Comparison of ENCODE assay signal across 13 cellular contexts in the genomic region with DNA sequence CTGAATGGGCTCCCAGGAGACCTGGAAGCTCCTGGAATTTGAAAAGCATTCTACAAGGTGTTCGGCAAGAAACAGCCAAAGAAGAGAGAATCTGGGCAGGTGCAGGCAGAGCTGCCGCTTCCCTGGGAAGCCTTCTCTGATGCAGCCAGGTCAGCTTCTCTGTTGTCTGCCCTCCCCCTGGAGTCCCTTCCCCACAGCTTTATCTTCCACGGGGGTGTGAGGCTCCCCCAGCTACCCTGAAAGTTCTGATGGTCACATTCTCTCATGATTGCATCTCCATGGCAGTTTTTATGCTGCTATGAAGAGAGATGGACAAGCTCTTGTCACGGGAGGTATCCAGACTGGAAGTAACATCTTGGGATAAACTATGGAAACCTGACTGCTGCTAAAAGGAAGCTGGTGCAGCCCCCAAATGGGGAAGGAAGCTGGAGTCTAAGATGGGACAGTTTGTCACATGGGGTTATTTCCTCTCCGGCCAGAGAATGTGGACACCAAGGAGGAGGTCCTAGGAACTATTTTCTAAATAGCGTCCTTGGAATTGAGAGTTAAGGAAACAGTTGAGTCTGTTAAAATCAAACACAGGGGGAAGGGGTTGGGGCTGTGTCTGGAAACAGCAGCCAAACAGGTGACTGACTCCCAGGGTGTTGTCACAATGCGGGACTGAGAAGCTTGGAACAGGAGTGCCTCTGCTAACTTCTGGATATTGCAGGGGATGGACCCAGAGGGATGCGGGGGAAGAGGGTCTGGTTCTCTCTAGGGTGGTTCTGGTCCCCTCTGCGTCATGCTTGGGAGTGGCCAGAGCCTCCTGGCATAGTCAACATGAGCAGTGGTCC.
DNase-seq lines count a peak whose midpoint lies in the region; ATAC-seq and TF ChIP-seq lines count a peak whose summit lies in the region.
"Had no signal": no experiment of that assay in that cellular context is flagged by ENCODE, and none has a peak within 500 bp of the region (broad histone marks: within the 10 kb centered on the region; RNA-seq: fewer than 3 reads in every experiment).

No MANE protein-coding gene starts in this region.

- no peak for ATAC-seq in naive B cell (ENCODE audit: low read depth in 2 of 2)
- ATAC-seq: activated T-cell treated with anti-CD3 and anti-CD28 coated beads, Interleukin-2, amount 50 U/mL, for 72 hours had no signal

- H3K36me3 Mint-ChIP-seq in activated naive CD4-positive, alpha-beta T cell treated with anti-CD3 and anti-CD28 coated beads, Interleukin-2, amount 50 U/mL, for 24 hours = peaks cover 1% of the 10 kb centered on the region
- H3K36me3 Mint-ChIP-seq in naive B cell = no peaks in the 10 kb centered on the region

- H3K36me3 ChIP-seq in transverse colon = peaks cover 0 to 44% (median 12%) of the 10 kb centered on the region in 4 donors

- H3K4me1 Mint-ChIP-seq in activated naive CD4-positive, alpha-beta T cell treated with anti-CD3 and anti-CD28 coated beads, Interleukin-2, amount 50 U/mL, for 24 hours = peaks cover 18% of the 10 kb centered on the region
- peaks cover 16 to 25% (median 19%) of the 10 kb centered on the region in 3 donors for H3K4me1 Mint-ChIP-seq in naive B cell

- no peak for TF ChIP-seq POLR2A in transverse colon (IDR thresholded peaks at IDR 0.05)

- no peak for TF ChIP-seq EP300 in transverse colon (IDR thresholded peaks at IDR 0.05; ENCODE audit: low read depth)

- DNase-seq in activated naive CD4-positive, alpha-beta T cell treated with Interleukin-2 at 50 U/mL for 16 hours = no peak
- DNase-seq in caudate nucleus (lab: John Stamatoyannopoulos, UW) (peak in 1 of 61 donors; percentile 33), naive B cell (no peak), transverse colon (no peak), foreskin melanocyte (no peak), HPDE6-E6E7 (ENCODE audit: extremely low spot score) (no peak)
- DNase-seq in stimulated activated CD4-positive, alpha-beta T cell treated with anti-CD3 and anti-CD28 coated beads, Interleukin-1b, Interleukin-23, amount 100 ng/mL, for 48 hours = no peak
- DNase-seq: activated T-cell treated with anti-CD3 and anti-CD28 coated beads, Interleukin-2, amount 50 U/mL, for 72 hours; colonic mucosa; GF-D8; NCI-H187; small intestine had no signal

- peak overlapping the region; percentile 80 for H3K27ac Mint-ChIP-seq in activated naive CD4-positive, alpha-beta T cell treated with anti-CD3 and anti-CD28 coated beads, Interleukin-2, amount 50 U/mL, for 24 hours
- peak overlapping the region in 4 of 6 donors; percentile 38 to 63 (median 54) for H3K27ac Mint-ChIP-seq in naive B cell

- H3K27me3 ChIP-seq in transverse colon = no peaks in the 10 kb centered on the region
- H3K27me3 ChIP-seq: colonic mucosa had no signal

- H3K9me3 Mint-ChIP-seq in activated naive CD4-positive, alpha-beta T cell treated with anti-CD3 and anti-CD28 coated beads, Interleukin-2, amount 50 U/mL, for 24 hours = no peaks in the 10 kb centered on the region
- H3K9me3 Mint-ChIP-seq in naive B cell = no peaks in the 10 kb centered on the region
- H3K9me3 Mint-ChIP-seq: activated T-cell treated with anti-CD3 and anti-CD28 coated beads, Interleukin-2, amount 50 U/mL, for 72 hours had no signal

- in situ Hi-C loops in transverse colon (cut with MboI; ENCODE audit: low pct_ligation_motif_present in 1 of 4, low pct_unique_long_range_greater_than_20kb in 1 of 4, low sequenced_read_pairs in 3 of 4) = no loop called here

- H3K4me3 ChIP-seq in transverse colon = no peak overlapping the region
- H3K4me3 ChIP-seq: colonic mucosa had no signal

- no peaks in the 10 kb centered on the region for H3K27me3 Mint-ChIP-seq in activated naive CD4-positive, alpha-beta T cell treated with anti-CD3 and anti-CD28 coated beads, Interleukin-2, amount 50 U/mL, for 24 hours
- no peaks in the 10 kb centered on the region for H3K27me3 Mint-ChIP-seq in naive B cell

- intact Hi-C loops in transverse colon (cut with DNase I; ENCODE audit: low total_unique reads) = no loop called here

- no peak for TF ChIP-seq CTCF in transverse colon (IDR thresholded peaks at IDR 0.05)

- WGBS in transverse colon (ENCODE audit: low coverage in 1 of 2), 2 donors = 77 to 81% methylated on average over 2 to 9 of the region's 9 CpGs

- H3K4me3 Mint-ChIP-seq in activated naive CD4-positive, alpha-beta T cell treated with anti-CD3 and anti-CD28 coated beads, Interleukin-2, amount 50 U/mL, for 24 hours = no peak overlapping the region
- peak overlapping the region in 1 of 8 donors; percentile 42 for H3K4me3 Mint-ChIP-seq in naive B cell
- H3K4me3 Mint-ChIP-seq: activated T-cell treated with anti-CD3 and anti-CD28 coated beads, Interleukin-2, amount 50 U/mL, for 72 hours had no signal

- H3K27ac ChIP-seq in caudate nucleus (ENCODE audit: low read depth, low read length) (peak overlapping the region; percentile 28), transverse colon (peak overlapping the region in 3 of 4 donors; percentile 30 to 54 (median 37))
- H3K27ac ChIP-seq: colonic mucosa had no signal

- peaks cover 0 to 16% (median 10%) of the 10 kb centered on the region in 4 donors for H3K4me1 ChIP-seq in transverse colon
- H3K4me1 ChIP-seq: colonic mucosa had no signal

- H3K9me3 ChIP-seq in transverse colon = no peaks in the 10 kb centered on the region
- H3K9me3 ChIP-seq: colonic mucosa had no signal
